In the genomic region with DNA sequence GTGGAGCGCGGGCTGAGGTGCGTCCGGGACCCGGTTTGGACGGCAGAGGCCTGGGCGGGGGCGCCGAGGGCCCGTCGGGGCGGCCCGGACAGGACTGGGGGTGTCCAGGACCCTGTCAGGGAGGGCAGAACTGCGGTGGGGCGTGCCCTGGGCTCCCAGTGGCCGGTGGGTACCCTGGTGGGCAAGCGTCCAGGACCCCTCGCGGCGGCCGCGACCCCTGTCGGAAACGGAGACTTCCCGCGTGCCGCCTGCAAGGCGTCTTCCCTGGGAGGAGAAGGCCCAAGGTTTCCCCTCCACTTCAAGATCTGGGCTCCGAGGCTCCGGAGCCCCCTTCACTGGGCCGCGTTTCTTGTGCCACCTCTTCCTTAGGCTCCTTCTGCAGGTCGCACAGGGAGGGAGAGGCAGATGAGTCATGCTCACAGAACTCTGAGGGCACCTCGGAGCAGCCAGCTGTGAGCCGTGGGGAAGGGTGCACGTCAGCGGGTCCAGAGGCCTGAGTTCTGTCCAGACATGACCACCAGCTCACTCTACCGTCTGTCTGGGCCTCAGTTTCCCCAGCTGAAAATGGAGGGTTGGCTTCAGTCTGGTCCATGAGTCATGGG, we compare ENCODE assay signal across 8 cellular contexts. TPM values are rescaled to one million over a fixed set of nuclear protein-coding genes. Genes with fewer than 3 reads are reported as not detected.
DNase-seq lines count a peak whose midpoint lies in the region; ATAC-seq, FAIRE-seq and TF ChIP-seq lines count a peak whose summit lies in the region.

No MANE protein-coding gene starts in this region.

- TF ChIP-seq CTCF in LNCaP clone FGC (IDR thresholded peaks at IDR 0.05; ENCODE audit: control insufficient read depth, extremely low read depth, insufficient read depth) (no peak), pancreas (IDR thresholded peaks at IDR 0.05) (no peak)

- H3K36me3 ChIP-seq in esophagus (ENCODE audit: control insufficient read depth in 2 of 2, insufficient read depth in 2 of 2, low read length in 1 of 2) (no peaks in the 10 kb centered on the region), pancreas (no peaks in the 10 kb centered on the region)

- H3K4me3 Mint-ChIP-seq in activated naive CD4-positive, alpha-beta T cell treated with anti-CD3 and anti-CD28 coated beads, Interleukin-2, amount 50 U/mL, for 24 hours: peak overlapping the region; percentile 67

- no peaks in the 10 kb centered on the region for H3K27me3 ChIP-seq in esophagus (ENCODE audit: control insufficient read depth in 1 of 2, insufficient read depth in 2 of 2, low read length in 2 of 2)
- H3K27me3 ChIP-seq in pancreas: no peaks in the 10 kb centered on the region

- peaks cover 37% of the 10 kb centered on the region for H3K27me3 Mint-ChIP-seq in activated naive CD4-positive, alpha-beta T cell treated with anti-CD3 and anti-CD28 coated beads, Interleukin-2, amount 50 U/mL, for 24 hours

- WGBS in esophagus, 2 donors: 8 to 10% methylated on average over 26 to 38 of the region's 38 CpGs
- WGBS in pancreas, 2 donors: 12 to 14% methylated on average over 30 to 38 of the region's 38 CpGs

- H3K27ac ChIP-seq in esophagus (ENCODE audit: low read depth in 2 of 2, low read length in 1 of 2): peak overlapping the region; percentile 37 to 54
- peak overlapping the region in 2 of 4 donors; percentile 26 to 53 for H3K27ac ChIP-seq in pancreas

- intact Hi-C loops in pancreas (cut with DNase I): no loop called here

- peaks cover 15% of the 10 kb centered on the region for H3K4me1 Mint-ChIP-seq in activated naive CD4-positive, alpha-beta T cell treated with anti-CD3 and anti-CD28 coated beads, Interleukin-2, amount 50 U/mL, for 24 hours

- no peaks in the 10 kb centered on the region for H3K36me3 Mint-ChIP-seq in activated naive CD4-positive, alpha-beta T cell treated with anti-CD3 and anti-CD28 coated beads, Interleukin-2, amount 50 U/mL, for 24 hours

- no peaks in the 10 kb centered on the region for H3K9me3 ChIP-seq in esophagus (ENCODE audit: control insufficient read depth in 2 of 2, insufficient read depth in 1 of 2, low read depth in 1 of 2, low read length in 1 of 2)
- no peaks in the 10 kb centered on the region for H3K9me3 ChIP-seq in pancreas

- no peak overlapping the region for H3K27ac Mint-ChIP-seq in activated naive CD4-positive, alpha-beta T cell treated with anti-CD3 and anti-CD28 coated beads, Interleukin-2, amount 50 U/mL, for 24 hours

- no peak for DNase-seq in activated naive CD4-positive, alpha-beta T cell (lab: John Stamatoyannopoulos, UW)
- no peak for DNase-seq in LNCaP clone FGC (ENCODE audit: low read depth)
- peak in 5 of 6 donors; percentile 21 to 71 (median 47) for DNase-seq in pancreas
- no peak for DNase-seq in globus pallidus (ENCODE audit: low spot score)
- no peak for DNase-seq in H4 (ENCODE audit: low spot score)
- no peak for DNase-seq in NCI-H1694 (lab: John Stamatoyannopoulos, UW)

- no peak for FAIRE-seq in pancreas (lab: Jason Lieb, UNC)

- peaks cover 16 to 20% of the 10 kb centered on the region in 2 donors for H3K4me1 ChIP-seq in esophagus (ENCODE audit: control insufficient read depth in 2 of 2, insufficient read depth in 2 of 2, low read length in 1 of 2)
- peaks cover 0 to 15% (median 0%) of the 10 kb centered on the region in 3 donors for H3K4me1 ChIP-seq in pancreas

- H3K9me3 Mint-ChIP-seq in activated naive CD4-positive, alpha-beta T cell treated with anti-CD3 and anti-CD28 coated beads, Interleukin-2, amount 50 U/mL, for 24 hours: no peaks in the 10 kb centered on the region

- peak; percentile 8 to 70 (median 48) for ATAC-seq in pancreas

- H3K4me3 ChIP-seq in LNCaP clone FGC (ENCODE audit: low read depth, low read length): peak overlapping the region; percentile 19
- H3K4me3 ChIP-seq in esophagus (ENCODE audit: low read depth in 1 of 2, low read length in 2 of 2): peak overlapping the region; percentile 46 to 60
- H3K4me3 ChIP-seq in pancreas: peak overlapping the region; percentile 44 to 72 (median 67)

RNA-seq across cellular contexts. Expression of gene ALOX5, which starts 0.5 kb away (rescaled TPM):
- polyA plus RNA-seq in esophagus: 10 to 100 TPM in 1 of 2 donors, 1 to 10 TPM in 1; 8.3 to 12.2 TPM
- 10 to 100 TPM in 5 of 6 donors, 1 to 10 TPM in 1; 6.2 to 35.0 (median 30.8) TPM for total RNA-seq in pancreas
- polyA plus RNA-seq in pancreas: 10 to 100 TPM; 26.0 to 44.3 TPM
- 0.60 TPM in 1 of 2 replicates, not detected in the other for total RNA-seq in H4 (2014; rRNA removed; shearing (Covaris generic))

RNA-seq across cellular contexts. Expression of gene OR13A1, which starts 59.1 kb away (rescaled TPM):
- under 1 TPM; 0.11 to 0.86 TPM for polyA plus RNA-seq in esophagus
- under 1 TPM in 2 of 6 donors, not detected in 4; 0.09 to 0.12 TPM for total RNA-seq in pancreas
- polyA plus RNA-seq in pancreas: under 1 TPM; 0.19 to 0.42 TPM
- not detected in 2 replicates for total RNA-seq in H4 (2014; rRNA removed; shearing (Covaris generic))

Comparison
In these comparisons a context has a peak if more than half of its experiments do, and no peak if none do; other contexts are left out.
1. DNase-seq: peak in pancreas (5 of 6); none in activated naive CD4-positive, alpha-beta T cell (0 of 4), LNCaP clone FGC (single experiment), globus pallidus (single experiment), H4 (single experiment) and NCI-H1694 (single experiment).
2. Peak in every context shown above with its lines, with median percentiles within 50 percentile points of each other: H3K4me3 ChIP-seq.